32 cellular contexts compared by ENCODE assay signal in the genomic region with DNA sequence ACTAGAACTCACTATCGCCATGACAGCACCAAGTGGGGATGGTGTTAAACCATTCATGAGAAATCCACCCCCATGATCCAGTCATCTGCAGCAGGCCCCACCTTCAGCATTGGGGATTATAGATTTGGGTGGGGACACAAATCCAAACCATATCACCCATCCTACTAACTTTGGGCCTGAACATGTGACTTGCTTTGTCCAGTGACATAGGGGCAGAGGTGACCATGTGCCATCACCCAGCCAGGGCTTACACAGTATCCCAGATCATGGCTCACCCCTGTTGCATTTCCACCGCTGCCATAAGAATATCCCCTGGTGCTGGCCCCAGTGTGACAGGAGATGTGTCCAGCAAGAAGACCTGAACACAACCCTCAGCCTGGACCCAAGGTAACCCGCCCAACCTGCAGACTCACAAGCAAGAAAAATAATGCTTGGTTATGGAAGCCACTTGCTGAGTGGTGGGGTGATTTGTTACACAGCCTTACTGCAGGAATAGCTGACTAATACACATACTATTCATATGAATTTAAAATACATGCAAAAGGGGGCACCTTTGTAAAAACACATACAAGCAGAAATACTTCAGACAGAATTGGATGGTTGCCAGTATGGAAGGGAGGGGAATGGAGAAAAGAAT.
"Had no signal": no experiment of that assay in that cellular context is flagged by ENCODE, and none has a peak within 500 bp of the region (broad histone marks: within the 10 kb centered on the region; RNA-seq: fewer than 3 reads in every experiment).

No MANE protein-coding gene starts in this region.

- H3K9me3 ChIP-seq: adrenal gland had no signal

- H3K4me1 ChIP-seq: adrenal gland, body of pancreas, breast epithelium had no signal

- H3K4me3 ChIP-seq: adrenal gland, body of pancreas, breast epithelium had no signal

- ATAC-seq: activated CD8-positive, alpha-beta T cell treated with anti-CD3 and anti-CD28 coated beads for 36 hours; activated naive CD4-positive, alpha-beta T cell treated with anti-CD3 and anti-CD28 coated beads, Interleukin-2, amount 50 U/mL, for 72 hours; activated T-cell treated with anti-CD3 and anti-CD28 coated beads, Interleukin-2, amount 50 U/mL, for 4 hours; activated T-cell treated with anti-CD3 and anti-CD28 coated beads, Interleukin-2, amount 50 U/mL, for 72 hours; activated T-helper 17 cell treated with anti-CD3 and anti-CD28 coated beads, Interleukin-2, amount 50 U/mL, for 72 hours; body of pancreas had no signal

- H3K36me3 ChIP-seq: adrenal gland, brain microvascular endothelial cell, breast epithelium had no signal

- H3K27me3 ChIP-seq: adrenal gland, body of pancreas, brain microvascular endothelial cell had no signal

- DNase-seq: activated B cell treated with CpG ODN at 0.5 μM for 24 hours; activated CD4-positive, alpha-beta memory T cell treated with anti-CD3 and anti-CD28 coated beads for 36 hours; activated CD4-positive, alpha-beta T cell treated with anti-CD3 and anti-CD28 coated beads for 4 hours; activated CD4-positive, alpha-beta T cell treated with anti-CD3 and anti-CD28 coated beads, Interleukin-2, amount 10 ng/mL, durations not matched to agents 24 days and 14 days; activated CD4-positive, alpha-beta T cell treated with anti-CD3 and anti-CD28 coated beads, Interleukin-2, amount 50 U/mL, for 1 hour; activated CD4-positive, alpha-beta T cell treated with anti-CD3 and anti-CD28 coated beads, Interleukin-2, amount 50 U/mL, for 4 hours; activated CD4-positive, CD25-positive, alpha-beta regulatory T cell treated with anti-CD3 and anti-CD28 coated beads, Interleukin-2, amount 50 U/mL, for 72 hours; activated CD8-positive, alpha-beta memory T cell treated with anti-CD3 and anti-CD28 coated beads, Interleukin-2, amount 50 U/mL, for 4 hours; activated CD8-positive, alpha-beta T cell treated with anti-CD3 and anti-CD28 coated beads for 36 hours; activated effector memory CD4-positive, alpha-beta T cell treated with anti-CD3 and anti-CD28 coated beads, Interleukin-2, amount 50 U/mL, for 16 hours; activated gamma-delta T cell treated with Interleukin-2 at 50 U/mL for 16 hours; activated naive CD4-positive, alpha-beta T cell; activated naive CD4-positive, alpha-beta T cell treated with anti-CD3 and anti-CD28 coated beads for 36 hours; activated naive CD4-positive, alpha-beta T cell treated with anti-CD3 and anti-CD28 coated beads, Interleukin-2, amount 50 U/mL, for 16 hours; activated naive CD8-positive, alpha-beta T cell treated with anti-CD3 and anti-CD28 coated beads for 36 hours; activated T-cell treated with anti-CD3 and anti-CD28 coated beads for 4 hours; activated T-cell treated with anti-CD3 and anti-CD28 coated beads, Interleukin-2, amount 50 U/mL, for 1 hour; activated T-cell treated with anti-CD3 and anti-CD28 coated beads, Interleukin-2, amount 50 U/mL, for 4 hours; activated T-cell treated with anti-CD3 and anti-CD28 coated beads, Interleukin-2, amount 50 U/mL, for 72 hours; adrenal gland; amniotic stem cell; body of pancreas; brain microvascular endothelial cell; central memory CD4-positive, alpha-beta T cell; T-helper 2 cell; T-helper 9 cell had no signal

- H3K27ac ChIP-seq: adrenal gland, body of pancreas, brain microvascular endothelial cell, breast epithelium, VCaP had no signal

- FAIRE-seq: astrocyte, TTC549 had no signal
